In the genomic region with DNA sequence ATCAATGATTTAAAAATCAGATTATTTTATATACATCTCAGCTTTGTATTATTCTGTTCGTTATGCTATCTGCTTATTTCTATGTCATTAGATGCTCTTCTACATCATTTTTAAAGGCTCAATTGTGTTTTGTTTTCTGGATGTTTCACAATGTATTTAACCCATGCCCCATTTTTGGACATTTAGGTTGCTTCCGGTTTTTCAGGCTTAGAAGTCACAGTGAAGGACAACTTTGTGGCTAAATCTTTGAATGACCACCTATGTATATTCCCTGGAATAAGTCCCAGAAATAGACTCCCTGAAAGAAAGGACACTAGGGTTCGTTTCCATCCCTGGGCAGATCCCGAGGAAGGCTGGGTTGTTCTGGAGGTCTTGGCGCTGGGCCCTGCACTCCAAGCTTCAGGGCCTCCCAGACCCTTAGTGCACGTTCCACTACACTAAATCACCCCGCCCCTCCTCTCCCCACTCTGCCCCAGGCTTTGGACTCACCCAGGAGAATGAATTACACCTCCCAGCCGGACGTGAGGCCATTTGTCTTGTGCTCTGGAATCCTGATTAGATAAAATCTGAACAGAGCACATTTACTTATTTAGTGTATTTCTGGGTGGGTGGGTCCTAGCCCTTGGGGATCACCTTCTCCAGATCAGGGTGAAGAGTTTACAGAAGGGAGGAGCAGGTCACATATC, we compare ENCODE assay signal across 1 cellular context.
TF ChIP-seq lines count a peak whose summit lies in the region.

No MANE protein-coding gene starts in this region.

TF ChIP-seq in GM12878, 131 proteins besides CTCF, POLR2A, EP300 and RAD21 (continued from another document):
- TF ChIP-seq, protein P1, sequence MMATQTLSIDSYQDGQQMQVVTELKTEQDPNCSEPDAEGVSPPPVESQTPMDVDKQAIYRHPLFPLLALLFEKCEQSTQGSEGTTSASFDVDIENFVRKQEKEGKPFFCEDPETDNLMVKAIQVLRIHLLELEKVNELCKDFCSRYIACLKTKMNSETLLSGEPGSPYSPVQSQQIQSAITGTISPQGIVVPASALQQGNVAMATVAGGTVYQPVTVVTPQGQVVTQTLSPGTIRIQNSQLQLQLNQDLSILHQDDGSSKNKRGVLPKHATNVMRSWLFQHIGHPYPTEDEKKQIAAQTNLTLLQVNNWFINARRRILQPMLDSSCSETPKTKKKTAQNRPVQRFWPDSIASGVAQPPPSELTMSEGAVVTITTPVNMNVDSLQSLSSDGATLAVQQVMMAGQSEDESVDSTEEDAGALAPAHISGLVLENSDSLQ (IDR thresholded peaks at IDR 0.05), result no peak
